Comparison of ENCODE assay signal across 1 cellular context in the genomic region with DNA sequence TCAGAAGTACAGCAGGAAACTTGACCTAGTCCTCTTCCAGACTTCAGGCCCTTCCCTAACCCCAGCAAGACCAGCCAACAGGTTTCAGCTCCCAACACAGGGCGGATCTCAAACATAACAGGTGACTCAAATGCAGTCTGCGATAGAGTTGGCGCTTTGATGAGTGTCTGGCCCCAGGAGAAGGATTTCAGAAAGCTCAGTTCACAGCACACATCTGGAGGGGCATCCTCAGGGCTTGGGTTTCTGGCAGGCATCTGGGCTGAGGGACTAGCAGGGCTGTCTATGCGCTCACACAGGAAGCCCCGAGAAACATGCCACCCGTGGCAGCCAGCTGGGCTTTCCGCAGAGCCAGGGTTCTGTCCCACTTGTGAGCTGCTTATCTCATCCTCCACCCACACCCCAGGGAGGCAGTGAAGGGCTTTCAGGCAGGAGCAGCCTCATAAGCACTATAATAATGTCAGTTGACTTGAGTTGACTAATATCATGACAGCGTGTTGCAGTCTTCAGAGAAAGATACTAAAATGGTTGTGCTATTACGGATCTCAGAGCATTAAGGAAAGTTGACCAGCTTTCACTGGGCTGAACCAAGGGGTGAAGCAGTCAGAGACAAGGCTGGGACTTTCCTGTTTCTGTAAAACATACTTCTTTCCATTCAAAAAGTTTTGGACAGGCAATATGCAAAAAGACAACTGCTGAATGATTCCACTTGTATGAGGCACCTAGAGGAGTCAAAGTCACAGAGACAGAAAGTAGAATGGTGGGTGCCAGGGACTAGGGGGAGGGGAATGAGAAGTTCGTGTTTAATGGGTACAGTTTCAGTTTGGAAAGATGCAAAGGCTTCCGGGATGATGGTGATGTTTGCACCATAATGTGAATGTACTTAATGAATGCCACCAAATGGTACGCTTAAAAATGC.
A peak's percentile ranks its signal among the peaks of the same experiment; 100 is the strongest.
TF ChIP-seq lines count a peak whose summit lies in the region.

No MANE protein-coding gene starts in this region.

TF ChIP-seq in GM12878, 131 proteins besides CTCF, POLR2A, EP300 and RAD21 (continued from another document and continues in another):
- TF ChIP-seq, protein P1, sequence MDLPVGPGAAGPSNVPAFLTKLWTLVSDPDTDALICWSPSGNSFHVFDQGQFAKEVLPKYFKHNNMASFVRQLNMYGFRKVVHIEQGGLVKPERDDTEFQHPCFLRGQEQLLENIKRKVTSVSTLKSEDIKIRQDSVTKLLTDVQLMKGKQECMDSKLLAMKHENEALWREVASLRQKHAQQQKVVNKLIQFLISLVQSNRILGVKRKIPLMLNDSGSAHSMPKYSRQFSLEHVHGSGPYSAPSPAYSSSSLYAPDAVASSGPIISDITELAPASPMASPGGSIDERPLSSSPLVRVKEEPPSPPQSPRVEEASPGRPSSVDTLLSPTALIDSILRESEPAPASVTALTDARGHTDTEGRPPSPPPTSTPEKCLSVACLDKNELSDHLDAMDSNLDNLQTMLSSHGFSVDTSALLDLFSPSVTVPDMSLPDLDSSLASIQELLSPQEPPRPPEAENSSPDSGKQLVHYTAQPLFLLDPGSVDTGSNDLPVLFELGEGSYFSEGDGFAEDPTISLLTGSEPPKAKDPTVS (IDR thresholded peaks at IDR 0.05; ENCODE audit: low read depth, low read length): no peak
- peak; percentile 84 for TF ChIP-seq MEF2B (IDR thresholded peaks at IDR 0.05; ENCODE audit: partially characterized antibody, poor library complexity, severe bottlenecking)
- peak; percentile 65 for TF ChIP-seq TAF1 (IDR thresholded peaks at IDR 0.05; ENCODE audit: borderline replicate concordance, low read depth, low read length)
- TF ChIP-seq SREBF1 (IDR thresholded peaks at IDR 0.05; ENCODE audit: low read length): no peak
- TF ChIP-seq, protein P2, sequence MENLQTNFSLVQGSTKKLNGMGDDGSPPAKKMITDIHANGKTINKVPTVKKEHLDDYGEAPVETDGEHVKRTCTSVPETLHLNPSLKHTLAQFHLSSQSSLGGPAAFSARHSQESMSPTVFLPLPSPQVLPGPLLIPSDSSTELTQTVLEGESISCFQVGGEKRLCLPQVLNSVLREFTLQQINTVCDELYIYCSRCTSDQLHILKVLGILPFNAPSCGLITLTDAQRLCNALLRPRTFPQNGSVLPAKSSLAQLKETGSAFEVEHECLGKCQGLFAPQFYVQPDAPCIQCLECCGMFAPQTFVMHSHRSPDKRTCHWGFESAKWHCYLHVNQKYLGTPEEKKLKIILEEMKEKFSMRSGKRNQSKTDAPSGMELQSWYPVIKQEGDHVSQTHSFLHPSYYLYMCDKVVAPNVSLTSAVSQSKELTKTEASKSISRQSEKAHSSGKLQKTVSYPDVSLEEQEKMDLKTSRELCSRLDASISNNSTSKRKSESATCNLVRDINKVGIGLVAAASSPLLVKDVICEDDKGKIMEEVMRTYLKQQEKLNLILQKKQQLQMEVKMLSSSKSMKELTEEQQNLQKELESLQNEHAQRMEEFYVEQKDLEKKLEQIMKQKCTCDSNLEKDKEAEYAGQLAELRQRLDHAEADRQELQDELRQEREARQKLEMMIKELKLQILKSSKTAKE (IDR thresholded peaks at IDR 0.05; ENCODE audit: low read depth, poor library complexity, severe bottlenecking): peak; percentile 90
- TF ChIP-seq, protein P3, sequence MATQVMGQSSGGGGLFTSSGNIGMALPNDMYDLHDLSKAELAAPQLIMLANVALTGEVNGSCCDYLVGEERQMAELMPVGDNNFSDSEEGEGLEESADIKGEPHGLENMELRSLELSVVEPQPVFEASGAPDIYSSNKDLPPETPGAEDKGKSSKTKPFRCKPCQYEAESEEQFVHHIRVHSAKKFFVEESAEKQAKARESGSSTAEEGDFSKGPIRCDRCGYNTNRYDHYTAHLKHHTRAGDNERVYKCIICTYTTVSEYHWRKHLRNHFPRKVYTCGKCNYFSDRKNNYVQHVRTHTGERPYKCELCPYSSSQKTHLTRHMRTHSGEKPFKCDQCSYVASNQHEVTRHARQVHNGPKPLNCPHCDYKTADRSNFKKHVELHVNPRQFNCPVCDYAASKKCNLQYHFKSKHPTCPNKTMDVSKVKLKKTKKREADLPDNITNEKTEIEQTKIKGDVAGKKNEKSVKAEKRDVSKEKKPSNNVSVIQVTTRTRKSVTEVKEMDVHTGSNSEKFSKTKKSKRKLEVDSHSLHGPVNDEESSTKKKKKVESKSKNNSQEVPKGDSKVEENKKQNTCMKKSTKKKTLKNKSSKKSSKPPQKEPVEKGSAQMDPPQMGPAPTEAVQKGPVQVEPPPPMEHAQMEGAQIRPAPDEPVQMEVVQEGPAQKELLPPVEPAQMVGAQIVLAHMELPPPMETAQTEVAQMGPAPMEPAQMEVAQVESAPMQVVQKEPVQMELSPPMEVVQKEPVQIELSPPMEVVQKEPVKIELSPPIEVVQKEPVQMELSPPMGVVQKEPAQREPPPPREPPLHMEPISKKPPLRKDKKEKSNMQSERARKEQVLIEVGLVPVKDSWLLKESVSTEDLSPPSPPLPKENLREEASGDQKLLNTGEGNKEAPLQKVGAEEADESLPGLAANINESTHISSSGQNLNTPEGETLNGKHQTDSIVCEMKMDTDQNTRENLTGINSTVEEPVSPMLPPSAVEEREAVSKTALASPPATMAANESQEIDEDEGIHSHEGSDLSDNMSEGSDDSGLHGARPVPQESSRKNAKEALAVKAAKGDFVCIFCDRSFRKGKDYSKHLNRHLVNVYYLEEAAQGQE (IDR thresholded peaks at IDR 0.05; ENCODE audit: low read depth, low read length): no peak; the same call in 1 of the 2 replicates
- TF ChIP-seq SPI1 (IDR thresholded peaks at IDR 0.05; ENCODE audit: borderline replicate concordance, insufficient read depth, low read depth, low read length): no peak
- TF ChIP-seq SMAD5 (IDR thresholded peaks at IDR 0.05; ENCODE audit: low read depth): 0 out of 2 replicates have a peak, but pooled peaks have one; percentile 24
- TF ChIP-seq, protein P4, sequence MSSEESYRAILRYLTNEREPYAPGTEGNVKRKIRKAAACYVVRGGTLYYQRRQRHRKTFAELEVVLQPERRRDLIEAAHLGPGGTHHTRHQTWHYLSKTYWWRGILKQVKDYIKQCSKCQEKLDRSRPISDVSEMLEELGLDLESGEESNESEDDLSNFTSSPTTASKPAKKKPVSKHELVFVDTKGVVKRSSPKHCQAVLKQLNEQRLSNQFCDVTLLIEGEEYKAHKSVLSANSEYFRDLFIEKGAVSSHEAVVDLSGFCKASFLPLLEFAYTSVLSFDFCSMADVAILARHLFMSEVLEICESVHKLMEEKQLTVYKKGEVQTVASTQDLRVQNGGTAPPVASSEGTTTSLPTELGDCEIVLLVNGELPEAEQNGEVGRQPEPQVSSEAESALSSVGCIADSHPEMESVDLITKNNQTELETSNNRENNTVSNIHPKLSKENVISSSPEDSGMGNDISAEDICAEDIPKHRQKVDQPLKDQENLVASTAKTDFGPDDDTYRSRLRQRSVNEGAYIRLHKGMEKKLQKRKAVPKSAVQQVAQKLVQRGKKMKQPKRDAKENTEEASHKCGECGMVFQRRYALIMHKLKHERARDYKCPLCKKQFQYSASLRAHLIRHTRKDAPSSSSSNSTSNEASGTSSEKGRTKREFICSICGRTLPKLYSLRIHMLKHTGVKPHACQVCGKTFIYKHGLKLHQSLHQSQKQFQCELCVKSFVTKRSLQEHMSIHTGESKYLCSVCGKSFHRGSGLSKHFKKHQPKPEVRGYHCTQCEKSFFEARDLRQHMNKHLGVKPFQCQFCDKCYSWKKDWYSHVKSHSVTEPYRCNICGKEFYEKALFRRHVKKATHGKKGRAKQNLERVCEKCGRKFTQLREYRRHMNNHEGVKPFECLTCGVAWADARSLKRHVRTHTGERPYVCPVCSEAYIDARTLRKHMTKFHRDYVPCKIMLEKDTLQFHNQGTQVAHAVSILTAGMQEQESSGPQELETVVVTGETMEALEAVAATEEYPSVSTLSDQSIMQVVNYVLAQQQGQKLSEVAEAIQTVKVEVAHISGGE (CRISPR knock-in tag; IDR thresholded peaks at IDR 0.05): no peak
- TF ChIP-seq, protein P5, sequence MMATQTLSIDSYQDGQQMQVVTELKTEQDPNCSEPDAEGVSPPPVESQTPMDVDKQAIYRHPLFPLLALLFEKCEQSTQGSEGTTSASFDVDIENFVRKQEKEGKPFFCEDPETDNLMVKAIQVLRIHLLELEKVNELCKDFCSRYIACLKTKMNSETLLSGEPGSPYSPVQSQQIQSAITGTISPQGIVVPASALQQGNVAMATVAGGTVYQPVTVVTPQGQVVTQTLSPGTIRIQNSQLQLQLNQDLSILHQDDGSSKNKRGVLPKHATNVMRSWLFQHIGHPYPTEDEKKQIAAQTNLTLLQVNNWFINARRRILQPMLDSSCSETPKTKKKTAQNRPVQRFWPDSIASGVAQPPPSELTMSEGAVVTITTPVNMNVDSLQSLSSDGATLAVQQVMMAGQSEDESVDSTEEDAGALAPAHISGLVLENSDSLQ (IDR thresholded peaks at IDR 0.05): peak; percentile 30; the same call in 1 of the 2 replicates
- peak; percentile 98 for TF ChIP-seq EED (IDR thresholded peaks at IDR 0.05; ENCODE audit: low read depth)
- TF ChIP-seq, protein P6, sequence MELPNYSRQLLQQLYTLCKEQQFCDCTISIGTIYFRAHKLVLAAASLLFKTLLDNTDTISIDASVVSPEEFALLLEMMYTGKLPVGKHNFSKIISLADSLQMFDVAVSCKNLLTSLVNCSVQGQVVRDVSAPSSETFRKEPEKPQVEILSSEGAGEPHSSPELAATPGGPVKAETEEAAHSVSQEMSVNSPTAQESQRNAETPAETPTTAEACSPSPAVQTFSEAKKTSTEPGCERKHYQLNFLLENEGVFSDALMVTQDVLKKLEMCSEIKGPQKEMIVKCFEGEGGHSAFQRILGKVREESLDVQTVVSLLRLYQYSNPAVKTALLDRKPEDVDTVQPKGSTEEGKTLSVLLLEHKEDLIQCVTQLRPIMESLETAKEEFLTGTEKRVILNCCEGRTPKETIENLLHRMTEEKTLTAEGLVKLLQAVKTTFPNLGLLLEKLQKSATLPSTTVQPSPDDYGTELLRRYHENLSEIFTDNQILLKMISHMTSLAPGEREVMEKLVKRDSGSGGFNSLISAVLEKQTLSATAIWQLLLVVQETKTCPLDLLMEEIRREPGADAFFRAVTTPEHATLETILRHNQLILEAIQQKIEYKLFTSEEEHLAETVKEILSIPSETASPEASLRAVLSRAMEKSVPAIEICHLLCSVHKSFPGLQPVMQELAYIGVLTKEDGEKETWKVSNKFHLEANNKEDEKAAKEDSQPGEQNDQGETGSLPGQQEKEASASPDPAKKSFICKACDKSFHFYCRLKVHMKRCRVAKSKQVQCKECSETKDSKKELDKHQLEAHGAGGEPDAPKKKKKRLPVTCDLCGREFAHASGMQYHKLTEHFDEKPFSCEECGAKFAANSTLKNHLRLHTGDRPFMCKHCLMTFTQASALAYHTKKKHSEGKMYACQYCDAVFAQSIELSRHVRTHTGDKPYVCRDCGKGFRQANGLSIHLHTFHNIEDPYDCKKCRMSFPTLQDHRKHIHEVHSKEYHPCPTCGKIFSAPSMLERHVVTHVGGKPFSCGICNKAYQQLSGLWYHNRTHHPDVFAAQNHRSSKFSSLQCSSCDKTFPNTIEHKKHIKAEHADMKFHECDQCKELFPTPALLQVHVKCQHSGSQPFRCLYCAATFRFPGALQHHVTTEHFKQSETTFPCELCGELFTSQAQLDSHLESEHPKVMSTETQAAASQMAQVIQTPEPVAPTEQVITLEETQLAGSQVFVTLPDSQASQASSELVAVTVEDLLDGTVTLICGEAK (IDR thresholded peaks at IDR 0.05; ENCODE audit: borderline replicate concordance): no peak
- TF ChIP-seq STAT1 (conservative IDR thresholded peaks at IDR 0.05): no peak
- no peak; a peak in 1 of 4 replicates for TF ChIP-seq CEBPB (IDR thresholded peaks at IDR 0.05; ENCODE audit: borderline replicate concordance in 1 of 2, low read depth in 2 of 2, low read length in 2 of 2)
- TF ChIP-seq MYC (IDR thresholded peaks at IDR 0.05; ENCODE audit: insufficient read depth, insufficient read length, insufficient replicate concordance, low read length, severe bottlenecking): no peak
- peak; percentile 70; the same call in 1 of the 2 replicates for TF ChIP-seq MYB (IDR thresholded peaks at IDR 0.05; ENCODE audit: borderline replicate concordance, low read depth, low read length)
- TF ChIP-seq KLF5 (IDR thresholded peaks at IDR 0.05; ENCODE audit: partially characterized antibody): no peak
- TF ChIP-seq, protein P7, sequence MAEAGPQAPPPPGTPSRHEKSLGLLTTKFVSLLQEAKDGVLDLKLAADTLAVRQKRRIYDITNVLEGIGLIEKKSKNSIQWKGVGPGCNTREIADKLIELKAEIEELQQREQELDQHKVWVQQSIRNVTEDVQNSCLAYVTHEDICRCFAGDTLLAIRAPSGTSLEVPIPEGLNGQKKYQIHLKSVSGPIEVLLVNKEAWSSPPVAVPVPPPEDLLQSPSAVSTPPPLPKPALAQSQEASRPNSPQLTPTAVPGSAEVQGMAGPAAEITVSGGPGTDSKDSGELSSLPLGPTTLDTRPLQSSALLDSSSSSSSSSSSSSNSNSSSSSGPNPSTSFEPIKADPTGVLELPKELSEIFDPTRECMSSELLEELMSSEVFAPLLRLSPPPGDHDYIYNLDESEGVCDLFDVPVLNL (IDR thresholded peaks at IDR 0.05; ENCODE audit: low read depth, low read length): no peak
- TF ChIP-seq, protein P8, sequence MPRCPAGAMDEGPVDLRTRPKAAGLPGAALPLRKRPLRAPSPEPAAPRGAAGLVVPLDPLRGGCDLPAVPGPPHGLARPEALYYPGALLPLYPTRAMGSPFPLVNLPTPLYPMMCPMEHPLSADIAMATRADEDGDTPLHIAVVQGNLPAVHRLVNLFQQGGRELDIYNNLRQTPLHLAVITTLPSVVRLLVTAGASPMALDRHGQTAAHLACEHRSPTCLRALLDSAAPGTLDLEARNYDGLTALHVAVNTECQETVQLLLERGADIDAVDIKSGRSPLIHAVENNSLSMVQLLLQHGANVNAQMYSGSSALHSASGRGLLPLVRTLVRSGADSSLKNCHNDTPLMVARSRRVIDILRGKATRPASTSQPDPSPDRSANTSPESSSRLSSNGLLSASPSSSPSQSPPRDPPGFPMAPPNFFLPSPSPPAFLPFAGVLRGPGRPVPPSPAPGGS (IDR thresholded peaks at IDR 0.05; ENCODE audit: borderline replicate concordance, insufficient read depth, low read depth, low read length, poor library complexity, severe bottlenecking): peak; percentile 62
- TF ChIP-seq, protein P9, sequence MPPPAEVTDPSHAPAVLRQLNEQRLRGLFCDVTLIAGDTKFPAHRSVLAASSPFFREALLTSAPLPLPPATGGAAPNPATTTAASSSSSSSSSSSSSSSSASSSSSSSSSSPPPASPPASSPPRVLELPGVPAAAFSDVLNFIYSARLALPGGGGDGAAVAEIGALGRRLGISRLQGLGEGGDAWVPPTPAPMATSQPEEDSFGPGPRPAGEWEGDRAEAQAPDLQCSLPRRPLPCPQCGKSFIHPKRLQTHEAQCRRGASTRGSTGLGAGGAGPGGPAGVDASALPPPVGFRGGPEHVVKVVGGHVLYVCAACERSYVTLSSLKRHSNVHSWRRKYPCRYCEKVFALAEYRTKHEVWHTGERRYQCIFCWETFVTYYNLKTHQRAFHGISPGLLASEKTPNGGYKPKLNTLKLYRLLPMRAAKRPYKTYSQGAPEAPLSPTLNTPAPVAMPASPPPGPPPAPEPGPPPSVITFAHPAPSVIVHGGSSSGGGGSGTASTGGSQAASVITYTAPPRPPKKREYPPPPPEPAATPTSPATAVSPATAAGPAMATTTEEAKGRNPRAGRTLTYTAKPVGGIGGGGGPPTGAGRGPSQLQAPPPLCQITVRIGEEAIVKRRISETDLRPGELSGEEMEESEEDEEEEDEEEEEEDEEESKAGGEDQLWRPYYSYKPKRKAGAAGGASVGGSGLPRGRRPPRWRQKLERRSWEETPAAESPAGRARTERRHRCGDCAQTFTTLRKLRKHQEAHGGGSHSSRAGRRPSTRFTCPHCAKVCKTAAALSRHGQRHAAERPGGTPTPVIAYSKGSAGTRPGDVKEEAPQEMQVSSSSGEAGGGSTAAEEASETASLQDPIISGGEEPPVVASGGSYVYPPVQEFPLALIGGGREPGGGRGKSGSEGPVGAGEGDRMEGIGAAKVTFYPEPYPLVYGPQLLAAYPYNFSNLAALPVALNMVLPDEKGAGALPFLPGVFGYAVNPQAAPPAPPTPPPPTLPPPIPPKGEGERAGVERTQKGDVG (CRISPR knock-in tag; IDR thresholded peaks at IDR 0.05): no peak
- no peak; the same call in 1 of the 2 replicates for TF ChIP-seq SMARCA5 (IDR thresholded peaks at IDR 0.05)
- TF ChIP-seq SUPT20H (IDR thresholded peaks at IDR 0.05; ENCODE audit: borderline replicate concordance, control insufficient read depth, low read depth, low read length): no peak
- peak; percentile 79; the same call in 1 of the 2 replicates for TF ChIP-seq MTA3 (IDR thresholded peaks at IDR 0.05; ENCODE audit: borderline replicate concordance, low read length)
